Comparison of ENCODE assay signal across 1 cellular context in genomic region chr3:56926513-56927282, GRCh38.
TF ChIP-seq lines count a peak whose summit lies in the region.

No MANE protein-coding gene starts in this region.

TF ChIP-seq in HEK293, 187 proteins besides CTCF, POLR2A, EP300 and RAD21 (continued from another document):
- TF ChIP-seq ZNF777 (tag by site-specific recombination; IDR thresholded peaks at IDR 0.05; ENCODE audit: borderline replicate concordance) (no peak), ZNF624 (tag by site-specific recombination; IDR thresholded peaks at IDR 0.05) (no peak), OVOL3 (tag by site-specific recombination; IDR thresholded peaks at IDR 0.05) (no peak), ZBTB20 (tag by site-specific recombination; IDR thresholded peaks at IDR 0.05) (peak; percentile 53; the same call in 1 of the 2 replicates)
